Comparison of ENCODE assay signal across 35 cellular contexts in genomic region chr12:124230789-124231188, GRCh38.
"Had no signal": no experiment of that assay in that cellular context is flagged by ENCODE, and none has a peak within 500 bp of the region (broad histone marks: within the 10 kb centered on the region; RNA-seq: fewer than 3 reads in every experiment).

No MANE protein-coding gene starts in this region.

- H3K4me3 ChIP-seq: MG63 had no signal

- DNase-seq: Karpas-422, Kasumi-1, MG63, MM.1S, MV-4-11, NCI-H1048, NCI-H1092, NCI-H1092 treated with DMSO at 0.1 percent for 48 hours, NCI-H1105, NCI-H1105 treated with DMSO at 0.1 percent for 48 hours, NCI-H1417, NCI-H1417 treated with DMSO at 0.1 percent for 48 hours, NCI-H1436, NCI-H1436 treated with DMSO at 0.1 percent for 48 hours, NCI-H146, NCI-H1694, NCI-H1694 treated with DMSO at 0.1 percent for 48 hours, NCI-H187, NCI-H187 treated with DMSO at 0.1 percent for 48 hours, NCI-H1930, NCI-H2029, NCI-H2029 treated with DMSO at 0.1 percent for 48 hours, NCI-H2081, NCI-H2081 treated with DMSO at 0.1 percent for 48 hours, NCI-H2107, NCI-H2171, NCI-H2171 treated with DMSO at 0.1 percent for 48 hours, NCI-H2227 treated with DMSO at 0.1 percent for 48 hours, NCI-H226, NCI-H345, NCI-H446, NCI-H446 treated with DMSO at 0.1 percent for 48 hours, NCI-H510A, NCI-H510A treated with DMSO at 0.1 percent for 48 hours, NCI-H524 had no signal

- H3K36me3 ChIP-seq: MG63 had no signal

- H3K27me3 ChIP-seq: MG63 had no signal
